In genomic region chr7:127587663-127588018, GRCh38 we compare ENCODE assay signal across 7 cellular contexts. TPM values are rescaled to one million over a fixed set of nuclear protein-coding genes. Genes with fewer than 3 reads are reported as not detected.
DNase-seq lines count a peak whose midpoint lies in the region; ATAC-seq and TF ChIP-seq lines count a peak whose summit lies in the region.
"Had no signal": no experiment of that assay in that cellular context is flagged by ENCODE, and none has a peak within 500 bp of the region (broad histone marks: within the 10 kb centered on the region; RNA-seq: fewer than 3 reads in every experiment).

No MANE protein-coding gene starts in this region.

- peak overlapping the region; percentile 44 for H3K27ac ChIP-seq in GM23248

- DNase-seq in GM23248 (peak; percentile 51), MCF 10A (ENCODE audit: unreplicated experiment) (no peak), neural crest cell (ENCODE audit: low read depth, low spot score) (no peak), NCI-H774 (lab: John Stamatoyannopoulos, UW) (no peak), SW480 (ENCODE audit: low spot score) (no peak)

- H4K20me1 ChIP-seq in GM23248 (ENCODE audit: insufficient read depth): no peaks in the 10 kb centered on the region; the same call in 1 of the 2 replicates

- H3K4me3 ChIP-seq in GM23248: peak overlapping the region; percentile 96

- H3K27me3 Mint-ChIP-seq in MCF 10A (ENCODE audit: insufficient read depth, unreplicated experiment): no peaks in the 10 kb centered on the region
- no peaks in the 10 kb centered on the region for H3K27me3 Mint-ChIP-seq in neural crest cell (ENCODE audit: low read depth)

- CTCF ChIA-PET in MCF 10A (lab: Yijun Ruan, JAX): interaction anchor here (0.9 to 1.1 kb wide), 2 partner anchors 9 to 14 kb away, joined by 3 read pairs; no protein-coding TSS in a partner anchor

- H3K9me3 Mint-ChIP-seq in MCF 10A (ENCODE audit: unreplicated experiment): no peaks in the 10 kb centered on the region
- H3K9me3 Mint-ChIP-seq in neural crest cell: peaks cover 6% of the 10 kb centered on the region

- intact Hi-C loops in MCF 10A (cut with micrococcal nuclease): loop anchor here (1.0 to 10.0 kb wide), 3 partner anchors 64 to 620 kb away; partner anchors contain the start of gene ZNF800

- WGBS in GM23248 (ENCODE audit: low coverage in 1 of 2, low lambda C conversion rate in 2 of 2, missing lambda C conversion rate in 2 of 2), 2 experiments: 16 to 27% methylated on average over 20 of the region's 20 CpGs

- H3K36me3 Mint-ChIP-seq in MCF 10A (ENCODE audit: insufficient read depth, unreplicated experiment): peaks cover 30% of the 10 kb centered on the region
- H3K36me3 Mint-ChIP-seq in neural crest cell (ENCODE audit: low read depth): peaks cover 12% of the 10 kb centered on the region

- peak overlapping the region; percentile 92 for H3K4me2 ChIP-seq in GM23248 (ENCODE audit: unreplicated experiment)

- H3K9me3 ChIP-seq in GM23248 (ENCODE audit: low read depth): no peaks in the 10 kb centered on the region

- H3K27ac Mint-ChIP-seq in MCF 10A (ENCODE audit: low read depth, unreplicated experiment) (no peak overlapping the region), neural crest cell (ENCODE audit: unreplicated experiment) (no peak overlapping the region)

- no peak for TF ChIP-seq CTCF in MCF 10A (IDR thresholded peaks at IDR 0.05; ENCODE audit: unreplicated experiment)
- TF ChIP-seq CTCF in neural crest cell (conservative IDR thresholded peaks at IDR 0.05): no peak

- no peaks in the 10 kb centered on the region for H3F3A ChIP-seq in GM23248 (ENCODE audit: insufficient read depth)

- H3K9me2 ChIP-seq in GM23248 (ENCODE audit: insufficient read depth): no peaks in the 10 kb centered on the region

- peaks cover 17% of the 10 kb centered on the region for H3K4me1 ChIP-seq in GM23248 (ENCODE audit: insufficient read depth)

- H2AFZ ChIP-seq in GM23248: peak overlapping the region; percentile 96

- in situ Hi-C loops in GM23248 (cut with MboI): no loop called here

- ATAC-seq in HG03139 (IDR thresholded peaks at IDR 0.05; ENCODE audit: unreplicated experiment): no peak

- POLR2A ChIA-PET in MCF 10A (lab: Yijun Ruan, JAX): interaction anchor here (0.7 to 5.1 kb wide), 7 partner anchors 9 to 198 kb away, joined by 3 to 41 read pairs (median 4); partner anchors contain the start of genes SND1 and ZNF800

- BruUV-seq in MCF 10A (replicated peaks; lab: Mats Ljungman, UMichigan): no TSS peak

- H3K36me3 ChIP-seq in GM23248 (ENCODE audit: low read depth): peaks cover 9% of the 10 kb centered on the region; the same call in 1 of the 2 replicates

- peak overlapping the region; percentile 79 for H3K4me3 Mint-ChIP-seq in MCF 10A (ENCODE audit: unreplicated experiment)
- peak overlapping the region; percentile 93 for H3K4me3 Mint-ChIP-seq in neural crest cell

- no peaks in the 10 kb centered on the region for H3K27me3 ChIP-seq in GM23248 (replicated peaks; ENCODE audit: insufficient read depth)

- H3K4me1 Mint-ChIP-seq in MCF 10A (ENCODE audit: insufficient read depth, unreplicated experiment) (peaks cover 38% of the 10 kb centered on the region), neural crest cell (peaks cover 41% of the 10 kb centered on the region)

- H3K9ac ChIP-seq in GM23248: peak overlapping the region; percentile 95

- peaks cover 50% of the 10 kb centered on the region for H3K79me2 ChIP-seq in GM23248 (ENCODE audit: insufficient read depth)

RNA-seq across cellular contexts. Expression of gene ARF5, which starts 0.6 kb away (rescaled TPM):
- total RNA-seq in GM23248 (2014; rRNA removed; shearing (Covaris generic)): 263 and 269 TPM in 2 replicates
- 207 and 220 TPM in 2 replicates for polyA plus RNA-seq in GM23248 (2016; fragmentation: Nextera tagmentation; extraction: Ambion mirVana)
- total RNA-seq in MCF 10A (2022) (109 and 133 TPM in 2 replicates), neural crest cell (151 and 160 TPM in 2 replicates)

RNA-seq across cellular contexts. Expression of gene GCC1, which starts 2.2 kb away (rescaled TPM):
- 17.9 and 19.5 TPM in 2 replicates for total RNA-seq in GM23248 (2014; rRNA removed; shearing (Covaris generic))
- polyA plus RNA-seq in GM23248 (2016; fragmentation: Nextera tagmentation; extraction: Ambion mirVana): 13.8 TPM in 2 replicates
- total RNA-seq in MCF 10A (2022) (27.7 and 30.2 TPM in 2 replicates), neural crest cell (15.3 and 16.4 TPM in 2 replicates)

RNA-seq across cellular contexts. Expression of gene FSCN3, which starts 5.9 kb away (rescaled TPM):
- 3.8 TPM in 1 of 2 replicates, not detected in the other for total RNA-seq in GM23248 (2014; rRNA removed; shearing (Covaris generic))
- polyA plus RNA-seq in GM23248 (2016; fragmentation: Nextera tagmentation; extraction: Ambion mirVana): not detected in 2 replicates
- total RNA-seq in MCF 10A (2022) (0.71 TPM in 1 of 2 replicates, not detected in the other), neural crest cell (1.4 and 2.0 TPM in 2 replicates)

RNA-seq across cellular contexts. Expression of gene PAX4, which starts 30.3 kb away (rescaled TPM):
- not detected in 2 replicates for total RNA-seq in GM23248 (2014; rRNA removed; shearing (Covaris generic))
- polyA plus RNA-seq in GM23248 (2016; fragmentation: Nextera tagmentation; extraction: Ambion mirVana): not detected in 2 replicates
- total RNA-seq in MCF 10A (2022) (not detected in 2 replicates), neural crest cell (not detected in 2 replicates)
- total RNA-seq: myocyte had no signal
